11 cellular contexts compared by ENCODE assay signal in genomic region chr10:86979977-86980448, GRCh38. TPM values are rescaled to one million over a fixed set of nuclear protein-coding genes. Genes with fewer than 3 reads are reported as not detected.
DNase-seq lines count a peak whose midpoint lies in the region; ATAC-seq, FAIRE-seq and TF ChIP-seq lines count a peak whose summit lies in the region.
"Had no signal": no experiment of that assay in that cellular context is flagged by ENCODE, and none has a peak within 500 bp of the region (broad histone marks: within the 10 kb centered on the region; RNA-seq: fewer than 3 reads in every experiment).

No MANE protein-coding gene starts in this region.

- H3K9me3 ChIP-seq in K562 (replicated peaks; ENCODE audit: control insufficient read depth, insufficient read depth, low read depth, low read length) (no peaks in the 10 kb centered on the region), testis (no peaks in the 10 kb centered on the region), neural progenitor cell (ENCODE audit: low read depth) (no peaks in the 10 kb centered on the region)

- TF ChIP-seq CTCF in K562 (IDR thresholded peaks at IDR 0.05 in 2 of 3, conservative IDR thresholded peaks at IDR 0.05 in 1 of 3; ENCODE audit: insufficient read depth in 2 of 3, low read depth in 1 of 3, low read length in 3 of 3) (no peak), testis (IDR thresholded peaks at IDR 0.05) (no peak), neural progenitor cell (IDR thresholded peaks at IDR 0.05) (no peak)

- H3K27ac Mint-ChIP-seq in neural progenitor cell = no peak overlapping the region
- H3K27ac Mint-ChIP-seq: activated T-cell treated with anti-CD3 and anti-CD28 coated beads, Interleukin-2, amount 50 U/mL, for 24 hours had no signal

- H2AFZ ChIP-seq in K562 (ENCODE audit: low read depth, low read length) (peak overlapping the region; percentile 63), neural progenitor cell (replicated peaks) (no peak overlapping the region)

- peaks cover 6 to 10% of the 10 kb centered on the region in 2 experiments; a peak in 2 of 5 replicates for H3K4me1 ChIP-seq in K562 (replicated peaks in 1 of 2; ENCODE audit: control insufficient read depth in 2 of 2, insufficient read depth in 2 of 2, low read length in 2 of 2)
- H3K4me1 ChIP-seq in testis = peaks cover 18% of the 10 kb centered on the region
- H3K4me1 ChIP-seq in neural progenitor cell = no peaks in the 10 kb centered on the region

- no peak overlapping the region for H3K27ac ChIP-seq in K562 (ENCODE audit: extremely low read depth, low read depth, low read length)
- peak overlapping the region; percentile 56 to 86 for H3K27ac ChIP-seq in testis
- no peak overlapping the region for H3K27ac ChIP-seq in neural progenitor cell

- CTCF ChIA-PET in K562 (lab: Yijun Ruan, JAX; ENCODE audit: low intra/inter-chr PET ratio) = no interaction called here

- intact Hi-C loops in K562 (cut with micrococcal nuclease) = no loop called here
- intact Hi-C loops in testis (cut with DNase I; ENCODE audit: low total_unique reads) = loop anchor here (10.0 kb wide), 1 partner anchor 115 kb away; the partner anchor contains the start of genes GLUD1 and SHLD2

- peaks cover 14% of the 10 kb centered on the region for H3K4me1 Mint-ChIP-seq in neural progenitor cell

- no peak for FAIRE-seq in K562 (lab: Jason Lieb, UNC)
- FAIRE-seq: H54 had no signal

- DNase-seq in K562 (ENCODE audit: extremely low read depth in 1 of 4, low spot score in 3 of 4) (no peak), left lobe of liver (ENCODE audit: low spot score) (no peak), testis (no peak), neural progenitor cell (ENCODE audit: low spot score) (no peak), UCSD-AML1 (lab: John Stamatoyannopoulos, UW; ENCODE audit: unreplicated experiment) (no peak)
- DNase-seq: activated T-cell treated with anti-CD3 and anti-CD28 coated beads, Interleukin-2, amount 50 U/mL, for 24 hours; DMS 273 treated with DMSO at 0.1 percent for 48 hours; NCI-H1417; nucleus accumbens had no signal

- H3K9me3 Mint-ChIP-seq in neural progenitor cell = no peaks in the 10 kb centered on the region
- H3K9me3 Mint-ChIP-seq: activated T-cell treated with anti-CD3 and anti-CD28 coated beads, Interleukin-2, amount 50 U/mL, for 24 hours had no signal

- peak; percentile 41 for ATAC-seq in K562
- peak; percentile 50 for ATAC-seq in left lobe of liver
- no peak for ATAC-seq in GM21619 (IDR thresholded peaks at IDR 0.05; ENCODE audit: unreplicated experiment)

- H3K36me3 ChIP-seq in K562 (ENCODE audit: control insufficient read depth, insufficient read depth, low read length) = no peaks in the 10 kb centered on the region
- H3K36me3 ChIP-seq in testis (ENCODE audit: low read depth, missing control alignments) = no peaks in the 10 kb centered on the region
- H3K36me3 ChIP-seq in neural progenitor cell = no peaks in the 10 kb centered on the region

- H3K36me3 Mint-ChIP-seq in neural progenitor cell = no peaks in the 10 kb centered on the region

- H3K27me3 Mint-ChIP-seq in neural progenitor cell (ENCODE audit: insufficient read depth, low read depth) = peaks cover 4% of the 10 kb centered on the region
- H3K27me3 Mint-ChIP-seq: activated T-cell treated with anti-CD3 and anti-CD28 coated beads, Interleukin-2, amount 50 U/mL, for 24 hours had no signal

- in situ Hi-C loops in K562 (cut with MboI) = no loop called here

- WGBS in K562 (ENCODE audit: insufficient coverage, low coverage, missing lambda C conversion rate) = 26% methylated on average over 3 of the region's 3 CpGs
- 25 to 50% methylated on average over 3 of the region's 3 CpGs for WGBS in testis, 2 donors

- POLR2A ChIA-PET in K562 (lab: Yijun Ruan, JAX) = interaction anchor here (0.7 to 1.0 kb wide), 2 partner anchors 11 to 13 kb away, joined by 3 to 4 read pairs; no protein-coding TSS in a partner anchor

- H3K4me3 ChIP-seq in K562 (no peak overlapping the region), testis (no peak overlapping the region), neural progenitor cell (no peak overlapping the region)

- BruUV-seq in K562 (replicated peaks; lab: Mats Ljungman, UMichigan) = no TSS peak

- TF ChIP-seq EP300 in K562 (IDR thresholded peaks at IDR 0.05; ENCODE audit: low read length) = no peak

- no peaks in the 10 kb centered on the region for H4K20me1 ChIP-seq in K562 (replicated peaks; ENCODE audit: control insufficient read depth, insufficient read depth, low read length)
- no peaks in the 10 kb centered on the region for H4K20me1 ChIP-seq in neural progenitor cell (ENCODE audit: low read depth)

- no peaks in the 10 kb centered on the region for H3K9me1 ChIP-seq in K562 (ENCODE audit: control insufficient read depth, insufficient read depth, low read length)

- H3F3A ChIP-seq in neural progenitor cell (ENCODE audit: low read depth) = no peaks in the 10 kb centered on the region

- no peak overlapping the region; a peak in 1 of 4 replicates for H3K9ac ChIP-seq in K562 (ENCODE audit: insufficient read depth in 1 of 2, low read depth in 2 of 2, low read length in 2 of 2)
- no peak overlapping the region for H3K9ac ChIP-seq in neural progenitor cell

- no peak overlapping the region for H3K4me3 Mint-ChIP-seq in neural progenitor cell
- H3K4me3 Mint-ChIP-seq: activated T-cell treated with anti-CD3 and anti-CD28 coated beads, Interleukin-2, amount 50 U/mL, for 24 hours had no signal

- H3K27me3 ChIP-seq in K562 (ENCODE audit: control insufficient read depth in 2 of 2, insufficient read depth in 2 of 2, low read length in 2 of 2) (no peaks in the 10 kb centered on the region), testis (no peaks in the 10 kb centered on the region), neural progenitor cell (no peaks in the 10 kb centered on the region)

- H3K4me2 ChIP-seq in K562 (ENCODE audit: insufficient read depth, low read length) = 0 out of 2 replicates have a peak overlapping the region, but pooled peaks have one; percentile 54
- no peak overlapping the region for H3K4me2 ChIP-seq in neural progenitor cell

- H3K79me2 ChIP-seq in K562 (ENCODE audit: control insufficient read depth, insufficient read depth, low read length) (no peaks in the 10 kb centered on the region), neural progenitor cell (ENCODE audit: low read depth) (no peaks in the 10 kb centered on the region)

- no peak for TF ChIP-seq POLR2A in K562 (conservative IDR thresholded peaks at IDR 0.05)
- no peak for TF ChIP-seq POLR2A in testis (IDR thresholded peaks at IDR 0.05)

- TF ChIP-seq RAD21 in K562 (CRISPR knock-in tag; conservative IDR thresholded peaks at IDR 0.05 in 1 of 2, IDR thresholded peaks at IDR 0.05 in 1 of 2) = no peak

RNA-seq across cellular contexts. Expression of gene ADIRF, which starts 11.7 kb away (rescaled TPM):
- not detected in 2 replicates for total RNA-seq in K562 (2011; cell fraction: chromatin; rRNA removed; ENCODE audit: low replicate concordance)
- not detected in 2 replicates for total RNA-seq in K562 (2011; cell fraction: nucleolus; rRNA removed)
- total RNA-seq in K562 (2011; cell fraction: nucleoplasm; rRNA removed) = not detected in 2 replicates
- total RNA-seq in K562 (2014; rRNA removed) = not detected in 2 replicates
- not detected in 2 replicates for total RNA-seq in K562 (2014; rRNA removed; fragmentation: Illumina TruSeq; extraction: Trizol)
- total RNA-seq in K562 (2015; rRNA removed; fragmentation: Illumina TruSeq; extraction: Trizol) = not detected in 2 replicates
- total RNA-seq in K562 (2021) = 0.27 TPM in 1 of 2 replicates, not detected in the other
- not detected in 2 replicates for polyA plus RNA-seq in K562 (2011; rRNA removed)
- polyA plus RNA-seq in K562 (2011; cell fraction: cytosol; rRNA removed) = not detected in 2 replicates
- polyA plus RNA-seq in K562 (2011; cell fraction: nucleus; rRNA removed) = not detected in 2 replicates
- polyA plus RNA-seq in K562 (2012) = not detected in 2 replicates
- polyA plus RNA-seq in K562 (2014; fragmentation: Illumina TruSeq; extraction: Trizol) = not detected in 2 replicates
- under 1 TPM in 1 of 2 experiments, not detected in 1; 0.08 TPM for polyA plus RNA-seq in K562 (2014; fragmentation: Nextera tagmentation; extraction: Ambion mirVana)
- polyA plus RNA-seq in K562 (2014; rRNA removed) = not detected in 2 replicates
- not detected in 2 replicates for polyA minus RNA-seq in K562 (2011; rRNA and poly(A)+ RNA removed)
- not detected in 2 replicates for polyA minus RNA-seq in K562 (2011; cell fraction: cytosol; rRNA and poly(A)+ RNA removed)
- not detected in 2 replicates for polyA minus RNA-seq in K562 (2011; cell fraction: nucleus; rRNA and poly(A)+ RNA removed)
- 79.3 TPM for total RNA-seq in left lobe of liver
- 10 to 100 TPM; 21.4 to 35.0 TPM for total RNA-seq in testis
- polyA plus RNA-seq in testis (ENCODE audit: insufficient read depth, low read depth, low replicate concordance) = 85.6 TPM
- not detected in 2 replicates for total RNA-seq in neural progenitor cell (ENCODE audit: low replicate concordance)

RNA-seq across cellular contexts. Expression of gene SNCG, which starts 21.6 kb away (rescaled TPM):
- 20.0 and 61.3 TPM in 2 replicates for total RNA-seq in K562 (2011; cell fraction: chromatin; rRNA removed; ENCODE audit: low replicate concordance)
- 72.0 and 82.9 TPM in 2 replicates for total RNA-seq in K562 (2011; cell fraction: nucleolus; rRNA removed)
- 49.9 and 55.1 TPM in 2 replicates for total RNA-seq in K562 (2011; cell fraction: nucleoplasm; rRNA removed)
- total RNA-seq in K562 (2014; rRNA removed) (135 and 142 TPM in 2 replicates), K562 (2014; rRNA removed; fragmentation: Illumina TruSeq; extraction: Trizol) (16.7 and 27.3 TPM in 2 replicates), K562 (2015; rRNA removed; fragmentation: Illumina TruSeq; extraction: Trizol) (104 TPM in 2 replicates), K562 (2021) (86.6 and 93.6 TPM in 2 replicates), left lobe of liver (2.0 TPM), testis (1 to 10 TPM; 8.3 to 8.9 TPM), neural progenitor cell (ENCODE audit: low replicate concordance) (not detected in 2 replicates)
- polyA plus RNA-seq in K562 (2011; rRNA removed) (64.0 and 146 TPM in 2 replicates), K562 (2014; fragmentation: Illumina TruSeq; extraction: Trizol) (45.5 and 108 TPM in 2 replicates), K562 (2014; fragmentation: Nextera tagmentation; extraction: Ambion mirVana) (10 to 100 TPM in 1 of 2 experiments, 1 to 10 TPM in 1; 9.8 to 34.3 TPM), K562 (2014; rRNA removed) (132 and 141 TPM in 2 replicates), testis (ENCODE audit: insufficient read depth, low read depth, low replicate concordance) (30.3 TPM)
- 66.6 and 210 TPM in 2 replicates for polyA plus RNA-seq in K562 (2011; cell fraction: cytosol; rRNA removed)
- 63.9 and 189 TPM in 2 replicates for polyA plus RNA-seq in K562 (2011; cell fraction: nucleus; rRNA removed)
- polyA plus RNA-seq in K562 (2012) = 88.6 and 139 TPM in 2 replicates
- polyA minus RNA-seq in K562 (2011; rRNA and poly(A)+ RNA removed) = 22.0 and 71.1 TPM in 2 replicates
- polyA minus RNA-seq in K562 (2011; cell fraction: cytosol; rRNA and poly(A)+ RNA removed) = 38.1 and 88.0 TPM in 2 replicates
- polyA minus RNA-seq in K562 (2011; cell fraction: nucleus; rRNA and poly(A)+ RNA removed) = 11.4 and 21.5 TPM in 2 replicates

RNA-seq across cellular contexts. Expression of gene MMRN2, which starts 22.6 kb away (rescaled TPM):
- 1.1 and 2.8 TPM in 2 replicates for total RNA-seq in K562 (2011; cell fraction: chromatin; rRNA removed; ENCODE audit: low replicate concordance)
- 2.0 and 2.7 TPM in 2 replicates for total RNA-seq in K562 (2011; cell fraction: nucleolus; rRNA removed)
- 1.5 and 2.6 TPM in 2 replicates for total RNA-seq in K562 (2011; cell fraction: nucleoplasm; rRNA removed)
- total RNA-seq in K562 (2014; rRNA removed) (0.90 and 1.7 TPM in 2 replicates), K562 (2014; rRNA removed; fragmentation: Illumina TruSeq; extraction: Trizol) (0.54 and 0.76 TPM in 2 replicates), K562 (2015; rRNA removed; fragmentation: Illumina TruSeq; extraction: Trizol) (1.2 and 1.5 TPM in 2 replicates), K562 (2021) (1.3 and 2.0 TPM in 2 replicates), left lobe of liver (9.6 TPM), testis (10 to 100 TPM; 14.9 to 19.1 TPM), neural progenitor cell (ENCODE audit: low replicate concordance) (0.28 and 1.4 TPM in 2 replicates)
- polyA plus RNA-seq in K562 (2011; rRNA removed) (0.68 and 1.6 TPM in 2 replicates), K562 (2014; fragmentation: Illumina TruSeq; extraction: Trizol) (0.73 and 1.4 TPM in 2 replicates), K562 (2014; fragmentation: Nextera tagmentation; extraction: Ambion mirVana) (under 1 TPM; 0.07 to 0.14 TPM), K562 (2014; rRNA removed) (1.9 and 2.2 TPM in 2 replicates), testis (ENCODE audit: insufficient read depth, low read depth, low replicate concordance) (21.2 TPM)
- 0.60 and 1.9 TPM in 2 replicates for polyA plus RNA-seq in K562 (2011; cell fraction: cytosol; rRNA removed)
- polyA plus RNA-seq in K562 (2011; cell fraction: nucleus; rRNA removed) = 1.1 and 4.2 TPM in 2 replicates
- 0.80 and 0.83 TPM in 2 replicates for polyA plus RNA-seq in K562 (2012)
- 0.84 and 1.3 TPM in 2 replicates for polyA minus RNA-seq in K562 (2011; rRNA and poly(A)+ RNA removed)
- 1.1 and 2.6 TPM in 2 replicates for polyA minus RNA-seq in K562 (2011; cell fraction: cytosol; rRNA and poly(A)+ RNA removed)
- polyA minus RNA-seq in K562 (2011; cell fraction: nucleus; rRNA and poly(A)+ RNA removed) = 0.54 and 0.56 TPM in 2 replicates

RNA-seq across cellular contexts. Expression of gene FAM25A, which starts 40.1 kb away (rescaled TPM):
- total RNA-seq in K562 (2011; cell fraction: chromatin; rRNA removed; ENCODE audit: low replicate concordance) = not detected in 2 replicates
- total RNA-seq in K562 (2011; cell fraction: nucleolus; rRNA removed) = not detected in 2 replicates
- total RNA-seq in K562 (2011; cell fraction: nucleoplasm; rRNA removed) = not detected in 2 replicates
- total RNA-seq in K562 (2014; rRNA removed) (not detected in 2 replicates), K562 (2014; rRNA removed; fragmentation: Illumina TruSeq; extraction: Trizol) (not detected in 2 replicates), K562 (2015; rRNA removed; fragmentation: Illumina TruSeq; extraction: Trizol) (not detected in 2 replicates), K562 (2021) (not detected in 2 replicates), left lobe of liver (not detected), testis (not detected), neural progenitor cell (ENCODE audit: low replicate concordance) (not detected in 2 replicates)
- polyA plus RNA-seq in K562 (2011; rRNA removed) (not detected in 2 replicates), K562 (2014; fragmentation: Illumina TruSeq; extraction: Trizol) (not detected in 2 replicates), K562 (2014; fragmentation: Nextera tagmentation; extraction: Ambion mirVana) (not detected), K562 (2014; rRNA removed) (not detected in 2 replicates), testis (ENCODE audit: insufficient read depth, low read depth, low replicate concordance) (not detected)
- polyA plus RNA-seq in K562 (2011; cell fraction: cytosol; rRNA removed) = not detected in 2 replicates
- polyA plus RNA-seq in K562 (2011; cell fraction: nucleus; rRNA removed) = not detected in 2 replicates
- polyA plus RNA-seq in K562 (2012) = not detected in 2 replicates
- polyA minus RNA-seq in K562 (2011; rRNA and poly(A)+ RNA removed) = not detected in 2 replicates
- polyA minus RNA-seq in K562 (2011; cell fraction: cytosol; rRNA and poly(A)+ RNA removed) = not detected in 2 replicates
- not detected in 2 replicates for polyA minus RNA-seq in K562 (2011; cell fraction: nucleus; rRNA and poly(A)+ RNA removed)

Comparison
In these comparisons a context has a peak if more than half of its experiments do, and no peak if none do; other contexts are left out.
1. H3K27ac ChIP-seq: peak in testis (2 of 2); none in K562 (single experiment) and neural progenitor cell (single experiment).
2. RNA of gene ADIRF, which starts 11.7 kb away (total RNA-seq): 79.3 TPM in left lobe of liver (single experiment) and 21.4 to 35.0 TPM in testis; 0.27 TPM in K562 and not detected in neural progenitor cell; every median in the first group is over 10 times any median in the second.